In genomic region chr3:52606373-52607085, GRCh38 we compare ENCODE assay signal across 1 cellular context.
TF ChIP-seq lines count a peak whose summit lies in the region.

No MANE protein-coding gene starts in this region.

TF ChIP-seq in GM23338, 12 proteins besides CTCF, POLR2A, EP300 and RAD21 (continued from another document):
- TF ChIP-seq ZNF462 (CRISPR knock-in tag; IDR thresholded peaks at IDR 0.05) (no peak), NANOG (IDR thresholded peaks at IDR 0.05; ENCODE audit: borderline replicate concordance) (no peak), CREB1 (CRISPR knock-in tag; IDR thresholded peaks at IDR 0.05; ENCODE audit: low read depth) (no peak), EZH2 (IDR thresholded peaks at IDR 0.05; ENCODE audit: low read depth, unreplicated experiment) (no peak), REST (IDR thresholded peaks at IDR 0.05; ENCODE audit: unreplicated experiment) (no peak), EZH2phosphoT487 (IDR thresholded peaks at IDR 0.05; ENCODE audit: unreplicated experiment) (no peak), ZNF114 (CRISPR knock-in tag; IDR thresholded peaks at IDR 0.05) (no peak)
